In genomic region chrX:46279214-46279924, GRCh38 we compare ENCODE assay signal across 8 cellular contexts.
DNase-seq lines count a peak whose midpoint lies in the region; ATAC-seq and TF ChIP-seq lines count a peak whose summit lies in the region.

No MANE protein-coding gene starts in this region.

- RAD21 ChIA-PET in HCT116 (lab: Charles Lee; ENCODE audit: low non-redundant PET in 1 of 2, low total read pairs in 2 of 2, uncharacterized antibody in 2 of 2, unreplicated experiment in 2 of 2): no interaction called here

- no peak for TF ChIP-seq POLR2A in HCT116 (IDR thresholded peaks at IDR 0.05; ENCODE audit: borderline replicate concordance, extremely low read depth, insufficient read depth, insufficient read length)

- TF ChIP-seq CTCF in HCT116 (IDR thresholded peaks at IDR 0.05 in 2 of 3, conservative IDR thresholded peaks at IDR 0.05 in 1 of 3; ENCODE audit: borderline replicate concordance in 1 of 3, insufficient read depth in 1 of 3, low read depth in 2 of 3, low read length in 2 of 3): no peak
- no peak for TF ChIP-seq CTCF in mucosa of descending colon (IDR thresholded peaks at IDR 0.05)

- H3K4me2 ChIP-seq in HCT116 (ENCODE audit: low read length): peak overlapping the region; percentile 36

- H2AFZ ChIP-seq in HCT116 (ENCODE audit: low read depth, low read length, poor library complexity, severe bottlenecking): no peak overlapping the region

- no peaks in the 10 kb centered on the region for H3K79me2 ChIP-seq in HCT116 (ENCODE audit: insufficient read depth, low read length)

- CTCF ChIA-PET in HCT116 (lab: Charles Lee): no interaction called here
- CTCF ChIA-PET in activated CD4-positive, alpha-beta memory T cell treated with anti-CD3 and anti-CD28 coated beads for 36 hours (lab: Charles Lee): interaction anchor here (0.6 kb wide), 1 partner anchor 1086 kb away, joined by 3 read pairs; no protein-coding TSS in a partner anchor

- peak; percentile 39; the same call in 1 of the 2 replicates for TF ChIP-seq RAD21 in HCT116 (IDR thresholded peaks at IDR 0.05; ENCODE audit: low read depth)

- H3K9me3 Mint-ChIP-seq in CD4-positive, CD25-positive, alpha-beta regulatory T cell: peaks cover 0 to 2% (median 0%) of the 10 kb centered on the region in 7 donors
- H3K9me3 Mint-ChIP-seq in activated CD4-positive, alpha-beta memory T cell treated with anti-CD3 and anti-CD28 coated beads for 36 hours: no peaks in the 10 kb centered on the region

- no peaks in the 10 kb centered on the region for H3K27me3 ChIP-seq in CD4-positive, CD25-positive, alpha-beta regulatory T cell (ENCODE audit: control insufficient read depth, insufficient read depth, low read length)
- no peaks in the 10 kb centered on the region for H3K27me3 ChIP-seq in HCT116 (ENCODE audit: insufficient read depth, low read length)

- BruUV-seq in HCT116 (replicated peaks; lab: Mats Ljungman, UMichigan): no TSS peak

- H3K27me3 Mint-ChIP-seq in CD4-positive, CD25-positive, alpha-beta regulatory T cell: no peaks in the 10 kb centered on the region
- H3K27me3 Mint-ChIP-seq in activated CD4-positive, alpha-beta memory T cell treated with anti-CD3 and anti-CD28 coated beads for 36 hours: no peaks in the 10 kb centered on the region

- intact Hi-C loops in HCT116 (cut with micrococcal nuclease) (no loop called here), left ventricle myocardium superior (cut with micrococcal nuclease) (no loop called here), mucosa of descending colon (cut with DNase I, micrococcal nuclease) (no loop called here)
- intact Hi-C loops in activated CD4-positive, alpha-beta memory T cell treated with anti-CD3 and anti-CD28 coated beads for 36 hours (cut with micrococcal nuclease): loop anchor here (2.0 kb wide), 2 partner anchors 41 to 429 kb away; no protein-coding TSS in a partner anchor

- H3K4me3 Mint-ChIP-seq in CD4-positive, CD25-positive, alpha-beta regulatory T cell: peak overlapping the region in 3 of 4 donors; percentile 34 to 84 (median 38)
- H3K4me3 Mint-ChIP-seq in activated CD4-positive, alpha-beta memory T cell treated with anti-CD3 and anti-CD28 coated beads for 36 hours: peak overlapping the region; percentile 54

- no peaks in the 10 kb centered on the region for H4K20me1 ChIP-seq in HCT116 (ENCODE audit: insufficient read depth)

- H3K9me2 ChIP-seq in HCT116 (ENCODE audit: insufficient read depth): no peaks in the 10 kb centered on the region

- peak overlapping the region; percentile 18 to 83 (median 65) for H3K27ac Mint-ChIP-seq in CD4-positive, CD25-positive, alpha-beta regulatory T cell
- H3K27ac Mint-ChIP-seq in activated CD4-positive, alpha-beta memory T cell treated with anti-CD3 and anti-CD28 coated beads for 36 hours: peak overlapping the region; percentile 83

- H3K36me3 Mint-ChIP-seq in CD4-positive, CD25-positive, alpha-beta regulatory T cell: no peaks in the 10 kb centered on the region
- H3K36me3 Mint-ChIP-seq in activated CD4-positive, alpha-beta memory T cell treated with anti-CD3 and anti-CD28 coated beads for 36 hours: no peaks in the 10 kb centered on the region

- H3K9ac ChIP-seq in HCT116 (ENCODE audit: low read length): peak overlapping the region; percentile 30

- peak overlapping the region; percentile 34 for H3K4me3 ChIP-seq in CD4-positive, CD25-positive, alpha-beta regulatory T cell (ENCODE audit: low read depth, low read length)
- no peak overlapping the region for H3K4me3 ChIP-seq in HCT116 (replicated peaks in 1 of 2; ENCODE audit: low read depth in 1 of 2, low read length in 2 of 2)
- H3K4me3 ChIP-seq in mucosa of descending colon: no peak overlapping the region

- DNase-seq in CD4-positive, CD25-positive, alpha-beta regulatory T cell: peak in 1 of 3 donors; percentile 20
- DNase-seq in HCT116 (ENCODE audit: low read depth, low spot score) (no peak), iPS-NIHi7 (ENCODE audit: extremely low spot score) (peak; percentile 30), HPDE6-E6E7 (ENCODE audit: extremely low spot score) (no peak), left ventricle myocardium superior (no peak), mucosa of descending colon (no peak)
- DNase-seq in activated CD4-positive, alpha-beta memory T cell treated with anti-CD3 and anti-CD28 coated beads for 36 hours: peak; percentile 12

- H3K27ac ChIP-seq in CD4-positive, CD25-positive, alpha-beta regulatory T cell (ENCODE audit: insufficient read depth, low read length, poor library complexity, severe bottlenecking): no peak overlapping the region
- peak overlapping the region; percentile 37; the same call in 1 of the 2 replicates for H3K27ac ChIP-seq in HCT116 (ENCODE audit: low read depth, low read length)

- ATAC-seq in CD4-positive, CD25-positive, alpha-beta regulatory T cell (ENCODE audit: low read depth in 2 of 2): no peak
- ATAC-seq in HCT116: no peak
- ATAC-seq in left ventricle myocardium superior: no peak
- ATAC-seq in mucosa of descending colon: no peak
- no peak for ATAC-seq in HG03039 (IDR thresholded peaks at IDR 0.05; ENCODE audit: unreplicated experiment)

- no peaks in the 10 kb centered on the region for H3K36me3 ChIP-seq in CD4-positive, CD25-positive, alpha-beta regulatory T cell (ENCODE audit: control insufficient read depth, insufficient read depth, low read length)
- H3K36me3 ChIP-seq in HCT116 (ENCODE audit: control insufficient read depth in 1 of 2, insufficient read depth in 2 of 2, low read length in 2 of 2) (no peaks in the 10 kb centered on the region), mucosa of descending colon (ENCODE audit: low read depth) (no peaks in the 10 kb centered on the region)

- H3K4me1 ChIP-seq in CD4-positive, CD25-positive, alpha-beta regulatory T cell (ENCODE audit: control insufficient read depth, insufficient read depth, low read length, poor library complexity, severe bottlenecking): peaks cover 14% of the 10 kb centered on the region
- H3K4me1 ChIP-seq in HCT116 (ENCODE audit: control insufficient read depth in 1 of 2, insufficient read depth in 2 of 2, low read length in 2 of 2) (peaks cover 0 to 21% of the 10 kb centered on the region in 2 experiments; a peak in 3 of 4 replicates), mucosa of descending colon (ENCODE audit: low read depth) (no peaks in the 10 kb centered on the region)

- peaks cover under 1 to 18% (median 10%) of the 10 kb centered on the region in 4 donors for H3K4me1 Mint-ChIP-seq in CD4-positive, CD25-positive, alpha-beta regulatory T cell
- H3K4me1 Mint-ChIP-seq in activated CD4-positive, alpha-beta memory T cell treated with anti-CD3 and anti-CD28 coated beads for 36 hours (ENCODE audit: low read depth): peaks cover 24% of the 10 kb centered on the region

- H3K9me3 ChIP-seq in CD4-positive, CD25-positive, alpha-beta regulatory T cell (ENCODE audit: control insufficient read depth in 2 of 2, low read length in 2 of 2): no peaks in the 10 kb centered on the region
- H3K9me3 ChIP-seq in HCT116 (ENCODE audit: control insufficient read depth in 1 of 2, insufficient read depth in 1 of 2, low read depth in 1 of 2, low read length in 2 of 2) (no peaks in the 10 kb centered on the region), mucosa of descending colon (no peaks in the 10 kb centered on the region)

- POLR2A ChIA-PET in HCT116 (lab: Charles Lee): no interaction called here
- POLR2A ChIA-PET in activated CD4-positive, alpha-beta memory T cell treated with anti-CD3 and anti-CD28 coated beads for 36 hours (lab: Charles Lee): no interaction called here

TF ChIP-seq in HCT116, 20 proteins besides CTCF, POLR2A, EP300 and RAD21:
- TF ChIP-seq EGR1 (IDR thresholded peaks at IDR 0.05; ENCODE audit: low read depth) (no peak), ZBTB33 (IDR thresholded peaks at IDR 0.05; ENCODE audit: extremely low read depth, insufficient replicate concordance, low read length) (no peak), TCF7L2 (IDR thresholded peaks at IDR 0.05; ENCODE audit: borderline replicate concordance, extremely low read depth, insufficient read depth, insufficient read length) (no peak)

Comparison
In these comparisons a context has a peak if more than half of its experiments do, and no peak if none do; other contexts are left out.
1. DNase-seq: peak in activated CD4-positive, alpha-beta memory T cell treated with anti-CD3 and anti-CD28 coated beads for 36 hours (single experiment) and iPS-NIHi7 (single experiment); none in HCT116 (single experiment), HPDE6-E6E7 (single experiment), left ventricle myocardium superior (single experiment) and mucosa of descending colon (0 of 3).